ENCODE assay signal across 11 cellular contexts in the genomic region with DNA sequence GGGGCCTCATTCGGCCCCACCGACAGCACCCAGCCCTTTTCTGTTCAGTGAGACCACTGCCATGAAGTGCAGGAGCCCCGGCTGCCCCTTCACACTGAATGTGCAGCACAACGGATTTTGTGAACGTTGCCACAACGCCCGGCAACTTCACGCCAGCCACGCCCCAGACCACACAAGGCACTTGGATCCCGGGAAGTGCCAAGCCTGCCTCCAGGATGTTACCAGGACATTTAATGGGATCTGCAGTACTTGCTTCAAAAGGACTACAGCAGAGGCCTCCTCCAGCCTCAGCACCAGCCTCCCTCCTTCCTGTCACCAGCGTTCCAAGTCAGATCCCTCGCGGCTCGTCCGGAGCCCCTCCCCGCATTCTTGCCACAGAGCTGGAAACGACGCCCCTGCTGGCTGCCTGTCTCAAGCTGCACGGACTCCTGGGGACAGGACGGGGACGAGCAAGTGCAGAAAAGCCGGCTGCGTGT. TPM values are rescaled to one million over a fixed set of nuclear protein-coding genes. Genes with fewer than 3 reads are reported as not detected.
DNase-seq lines count a peak whose midpoint lies in the region; ATAC-seq lines count a peak whose summit lies in the region.
"Had no signal": no experiment of that assay in that cellular context is flagged by ENCODE, and none has a peak within 500 bp of the region (broad histone marks: within the 10 kb centered on the region; RNA-seq: fewer than 3 reads in every experiment).

No MANE protein-coding gene starts in this region.

- H3K4me3 ChIP-seq in skin epidermis = no peak overlapping the region

- peaks cover 96% of the 10 kb centered on the region for H3K36me3 Mint-ChIP-seq in activated CD4-positive, alpha-beta T cell treated with anti-CD3 and anti-CD28 coated beads for 36 hours (ENCODE audit: low read depth)
- H3K36me3 Mint-ChIP-seq in activated naive CD8-positive, alpha-beta T cell treated with anti-CD3 and anti-CD28 coated beads for 36 hours = peaks cover 90% of the 10 kb centered on the region

- POLR2A ChIA-PET in activated CD4-positive, alpha-beta T cell treated with anti-CD3 and anti-CD28 coated beads for 36 hours (lab: Charles Lee) = interaction anchor here (1.2 to 1.8 kb wide), 2 partner anchors 8 to 27 kb away, joined by 3 to 5 read pairs; no protein-coding TSS in a partner anchor

- CTCF ChIA-PET in activated CD4-positive, alpha-beta T cell treated with anti-CD3 and anti-CD28 coated beads for 36 hours (lab: Charles Lee) = interaction anchor here (0.9 to 1.9 kb wide), 5 partner anchors 11 to 174 kb away, joined by 3 to 16 read pairs (median 5); a partner anchor contains a TSS

- H3K4me3 Mint-ChIP-seq in activated CD4-positive, alpha-beta T cell treated with anti-CD3 and anti-CD28 coated beads for 36 hours = peak overlapping the region; percentile 60
- peak overlapping the region; percentile 54 for H3K4me3 Mint-ChIP-seq in activated naive CD8-positive, alpha-beta T cell treated with anti-CD3 and anti-CD28 coated beads for 36 hours

- peaks cover 86% of the 10 kb centered on the region for H3K4me1 Mint-ChIP-seq in activated CD4-positive, alpha-beta T cell treated with anti-CD3 and anti-CD28 coated beads for 36 hours
- H3K4me1 Mint-ChIP-seq in activated naive CD8-positive, alpha-beta T cell treated with anti-CD3 and anti-CD28 coated beads for 36 hours = peaks cover 86% of the 10 kb centered on the region

- peak overlapping the region in 12 of 21 experiments; percentile 0 to 63 (median 22) for H3K27ac ChIP-seq in skin epidermis

- no peak for DNase-seq in activated CD4-positive, alpha-beta T cell treated with anti-CD3 and anti-CD28 coated beads for 36 hours
- DNase-seq in activated CD4-positive, alpha-beta T cell treated with anti-CD3 and anti-CD28 coated beads for 1 hour = no peak
- DNase-seq in activated naive CD8-positive, alpha-beta T cell treated with anti-CD3 and anti-CD28 coated beads for 36 hours = no peak
- DNase-seq in left ventricle myocardium superior (peak; percentile 84), NCI-H2196 treated with DMSO at 0.1 percent for 48 hours (lab: John Stamatoyannopoulos, UW; ENCODE audit: unreplicated experiment) (no peak)
- no peak for DNase-seq in stimulated activated CD4-positive, alpha-beta T cell treated with anti-CD3 and anti-CD28 coated beads, Interleukin-1b, Interleukin-23, amount 100 ng/mL, for 48 hours
- DNase-seq: activated naive CD4-positive, alpha-beta T cell treated with anti-CD3 and anti-CD28 coated beads, Interleukin-2, amount 50 U/mL, for 16 hours; HCEC 1CT; NCI-H2171 treated with DMSO at 0.1 percent for 48 hours had no signal

- no peaks in the 10 kb centered on the region for H3K27me3 Mint-ChIP-seq in activated CD4-positive, alpha-beta T cell treated with anti-CD3 and anti-CD28 coated beads for 36 hours
- no peaks in the 10 kb centered on the region for H3K27me3 Mint-ChIP-seq in activated naive CD8-positive, alpha-beta T cell treated with anti-CD3 and anti-CD28 coated beads for 36 hours

- intact Hi-C loops in activated CD4-positive, alpha-beta T cell treated with anti-CD3 and anti-CD28 coated beads for 36 hours (cut with DNase I, micrococcal nuclease) = no loop called here
- intact Hi-C loops in left ventricle myocardium superior (cut with micrococcal nuclease) = no loop called here

- peak overlapping the region; percentile 99 for H3K27ac Mint-ChIP-seq in activated CD4-positive, alpha-beta T cell treated with anti-CD3 and anti-CD28 coated beads for 36 hours
- H3K27ac Mint-ChIP-seq in activated naive CD8-positive, alpha-beta T cell treated with anti-CD3 and anti-CD28 coated beads for 36 hours = peak overlapping the region; percentile 73

- no peaks in the 10 kb centered on the region for H3K9me3 Mint-ChIP-seq in activated CD4-positive, alpha-beta T cell treated with anti-CD3 and anti-CD28 coated beads for 36 hours (ENCODE audit: low read depth)
- H3K9me3 Mint-ChIP-seq in activated naive CD8-positive, alpha-beta T cell treated with anti-CD3 and anti-CD28 coated beads for 36 hours = peaks cover under 1% of the 10 kb centered on the region

- no peak for ATAC-seq in activated CD4-positive, alpha-beta T cell treated with anti-CD3 and anti-CD28 coated beads for 36 hours
- ATAC-seq in left ventricle myocardium superior = peak; percentile 83
- ATAC-seq in GM19395 (IDR thresholded peaks at IDR 0.05; ENCODE audit: unreplicated experiment) = no peak

RNA-seq across cellular contexts. Expression of a gene that starts 11.8 kb away (rescaled TPM):
- total RNA-seq in activated CD4-positive, alpha-beta T cell treated with anti-CD3 and anti-CD28 coated beads for 36 hours = 100 to 1,000 TPM; 284 to 371 TPM
- total RNA-seq in activated naive CD8-positive, alpha-beta T cell treated with anti-CD3 and anti-CD28 coated beads for 36 hours = 100 to 1,000 TPM; 214 to 222 TPM
- total RNA-seq in left ventricle myocardium superior = 9.9 TPM

Comparison
In these comparisons a context has a peak if more than half of its experiments do, and no peak if none do; other contexts are left out.
1. RNA of a gene that starts 11.8 kb away (total RNA-seq): 284 to 371 TPM in activated CD4-positive, alpha-beta T cell treated with anti-CD3 and anti-CD28 coated beads for 36 hours and 214 to 222 TPM in activated naive CD8-positive, alpha-beta T cell treated with anti-CD3 and anti-CD28 coated beads for 36 hours; 9.9 TPM in left ventricle myocardium superior (single experiment); every median in the first group is over 10 times any median in the second.